Comparison of ENCODE assay signal across 1 cellular context in genomic region chr22:50160947-50161346, GRCh38.
TF ChIP-seq lines count a peak whose summit lies in the region.

No MANE protein-coding gene starts in this region.

TF ChIP-seq in GM23338, 12 proteins besides CTCF, POLR2A, EP300 and RAD21 (continued from another document):
- TF ChIP-seq EZH2phosphoT487 (IDR thresholded peaks at IDR 0.05; ENCODE audit: unreplicated experiment) (no peak), NANOG (IDR thresholded peaks at IDR 0.05; ENCODE audit: borderline replicate concordance) (no peak), ZNF462 (CRISPR knock-in tag; IDR thresholded peaks at IDR 0.05) (no peak), ZNF114 (CRISPR knock-in tag; IDR thresholded peaks at IDR 0.05) (no peak), CREB1 (CRISPR knock-in tag; IDR thresholded peaks at IDR 0.05; ENCODE audit: low read depth) (no peak), ETS1 (IDR thresholded peaks at IDR 0.05) (no peak), REST (IDR thresholded peaks at IDR 0.05; ENCODE audit: unreplicated experiment) (no peak), JUNB (IDR thresholded peaks at IDR 0.05; ENCODE audit: unreplicated experiment) (no peak)
TF ChIP-seq in GM23338: peak in this region for 0.
